20 cellular contexts compared by ENCODE assay signal in genomic region chr11:129067454-129067853, GRCh38.
"Had no signal": no experiment of that assay in that cellular context is flagged by ENCODE, and none has a peak within 500 bp of the region (broad histone marks: within the 10 kb centered on the region; RNA-seq: fewer than 3 reads in every experiment).

No MANE protein-coding gene starts in this region.

- H3K36me3 ChIP-seq: neutrophil, right lobe of liver, thyroid gland, upper lobe of right lung had no signal

- ATAC-seq: effector memory CD8-positive, alpha-beta T cell; heart right ventricle; left lobe of liver; mucosa of descending colon; naive thymus-derived CD8-positive, alpha-beta T cell; psoas muscle; right lobe of liver; stimulated activated effector memory CD8-positive, alpha-beta T cell treated with anti-CD3 and anti-CD28 coated beads, Interleukin-12 subunit alpha, Interleukin-12 subunit beta, amount 100 ng/mL, for 72 hours; stimulated activated naive CD8-positive, alpha-beta T cell treated with anti-CD3 and anti-CD28 coated beads, Interleukin-15, Interleukin-2, amounts not matched to agents 100 U/mL and 50 U/mL, for 24 hours; upper lobe of right lung had no signal

- DNase-seq: effector memory CD8-positive, alpha-beta T cell; esophagus squamous epithelium; heart right ventricle; hypothalamus; islet precursor cell; mucosa of descending colon; naive thymus-derived CD8-positive, alpha-beta T cell; psoas muscle; retina; right lobe of liver; stimulated activated CD4-positive, alpha-beta T cell treated with anti-CD3 and anti-CD28 coated beads, Interleukin-4, amount 100 ng/mL, for 1 hour; stimulated activated CD8-positive, alpha-beta memory T cell treated with anti-CD3 and anti-CD28 coated beads, Interleukin-4, amount 100 ng/mL, for 48 hours; stimulated activated naive CD8-positive, alpha-beta T cell treated with anti-CD3 and anti-CD28 coated beads, Interleukin-15, Interleukin-2, amounts not matched to agents 100 U/mL and 50 U/mL, for 24 hours; thyroid gland; upper lobe of right lung had no signal

- H3K4me1 ChIP-seq: esophagus squamous epithelium, heart right ventricle, psoas muscle, right lobe of liver, suprapubic skin, thyroid gland, upper lobe of right lung, vagina had no signal

- H3K9me3 ChIP-seq: esophagus squamous epithelium, heart right ventricle, mucosa of descending colon, neutrophil, psoas muscle, right lobe of liver, suprapubic skin, thyroid gland, upper lobe of right lung, vagina had no signal

- H3K27me3 ChIP-seq: esophagus squamous epithelium, heart right ventricle, neutrophil, right lobe of liver, suprapubic skin, thyroid gland, upper lobe of right lung, vagina had no signal

- H3K27ac ChIP-seq: esophagus squamous epithelium, heart right ventricle, neutrophil, psoas muscle, right lobe of liver, suprapubic skin, thyroid gland, upper lobe of right lung, vagina had no signal

- H3K4me3 ChIP-seq: esophagus squamous epithelium, heart right ventricle, mucosa of descending colon, psoas muscle, right lobe of liver, suprapubic skin, thyroid gland, upper lobe of right lung, vagina had no signal
